In genomic region chr4:99818661-99819060, GRCh38 we compare ENCODE assay signal across 1 cellular context.
A peak's percentile ranks its signal among the peaks of the same experiment; 100 is the strongest.
TF ChIP-seq lines count a peak whose summit lies in the region.

No MANE protein-coding gene starts in this region.

TF ChIP-seq in K562, 482 proteins besides CTCF, POLR2A, EP300 and RAD21:
- peak; percentile 63 for TF ChIP-seq MECOM (CRISPR knock-in tag; IDR thresholded peaks at IDR 0.05)
- TF ChIP-seq MEIS2 (IDR thresholded peaks at IDR 0.05; ENCODE audit: partially characterized antibody) = peak; percentile 55
- TF ChIP-seq CBX3 (IDR thresholded peaks at IDR 0.05; ENCODE audit: borderline replicate concordance in 1 of 2, low read length in 2 of 2) = no peak
